Comparison of ENCODE assay signal across 23 cellular contexts in the genomic region with DNA sequence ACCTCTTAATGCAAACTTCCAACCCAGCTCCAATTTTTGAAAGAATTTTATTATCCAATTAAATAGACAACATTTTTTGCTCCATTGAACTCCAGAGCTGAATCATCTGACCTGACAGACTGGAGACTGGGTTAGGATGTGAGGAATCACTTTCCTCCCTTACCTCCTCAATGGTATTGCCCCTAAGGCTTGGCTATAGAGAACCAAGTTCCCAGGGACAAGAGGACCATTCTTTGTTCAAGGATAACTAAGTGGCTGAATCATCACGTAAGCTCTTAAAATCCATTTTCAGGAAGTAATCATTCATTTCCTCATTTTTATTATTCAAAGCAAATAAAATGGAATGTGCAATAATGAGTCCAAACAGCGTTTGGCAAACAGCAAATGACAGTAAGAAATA.
DNase-seq lines count a peak whose midpoint lies in the region; ATAC-seq, FAIRE-seq and TF ChIP-seq lines count a peak whose summit lies in the region.
"Had no signal": no experiment of that assay in that cellular context is flagged by ENCODE, and none has a peak within 500 bp of the region (broad histone marks: within the 10 kb centered on the region; RNA-seq: fewer than 3 reads in every experiment).

No MANE protein-coding gene starts in this region.

- H3K9me3 ChIP-seq in keratinocyte (ENCODE audit: control insufficient read depth, low read depth, low read length): no peaks in the 10 kb centered on the region
- no peaks in the 10 kb centered on the region for H3K9me3 ChIP-seq in upper lobe of left lung
- H3K9me3 ChIP-seq: heart left ventricle, psoas muscle, transverse colon had no signal

- no peak overlapping the region for H2AFZ ChIP-seq in keratinocyte (ENCODE audit: control insufficient read depth, low read length)

- TF ChIP-seq POLR2A in upper lobe of left lung (IDR thresholded peaks at IDR 0.05): no peak

- no peaks in the 10 kb centered on the region for H3K9me1 ChIP-seq in keratinocyte (ENCODE audit: control insufficient read depth, extremely low read depth, insufficient read depth, low read length)

- TF ChIP-seq CTCF in LNCaP clone FGC (IDR thresholded peaks at IDR 0.05; ENCODE audit: control insufficient read depth, extremely low read depth, insufficient read depth) (no peak), keratinocyte (optimal IDR thresholded peaks at IDR 0.05 in 1 of 3, IDR thresholded peaks at IDR 0.05 in 1 of 3, conservative IDR thresholded peaks at IDR 0.05 in 1 of 3; ENCODE audit: extremely low read depth in 1 of 3, insufficient read depth in 2 of 3, low read length in 3 of 3) (no peak), upper lobe of left lung (IDR thresholded peaks at IDR 0.05) (no peak)

- peak; percentile 22 for DNase-seq in Daoy (ENCODE audit: low read depth)
- DNase-seq in LNCaP clone FGC (ENCODE audit: low read depth): peak; percentile 32
- peak; percentile 44 for DNase-seq in keratinocyte (ENCODE audit: low read depth, low spot score)
- DNase-seq in NCI-H69 (lab: John Stamatoyannopoulos, UW): no peak
- DNase-seq in DMS79 (lab: John Stamatoyannopoulos, UW): no peak
- DNase-seq in upper lobe of left lung: no peak
- no peak for DNase-seq in T-helper 1 cell
- DNase-seq: activated CD4-positive, alpha-beta memory T cell treated with anti-CD3 and anti-CD28 coated beads, Interleukin-2, amount 10 ng/mL, durations not matched to agents 7 days and 5 days; activated CD4-positive, CD25-positive, alpha-beta regulatory T cell treated with anti-CD3 and anti-CD28 coated beads, Interleukin-2, amount 50 U/mL, for 72 hours; aorta; CD4-positive, alpha-beta memory T cell; heart left ventricle; MM.1S; naive thymus-derived CD4-positive, alpha-beta T cell; NCI-H146; NCI-H524; nucleus accumbens; psoas muscle; transverse colon had no signal

- no peaks in the 10 kb centered on the region for H3K79me2 ChIP-seq in keratinocyte (ENCODE audit: control insufficient read depth, insufficient read depth, low read length)

- H3K4me3 ChIP-seq in LNCaP clone FGC (ENCODE audit: low read depth, low read length) (no peak overlapping the region), keratinocyte (ENCODE audit: control insufficient read depth in 2 of 3, extremely low read depth in 1 of 3, insufficient read depth in 2 of 3, low read depth in 1 of 3, low read length in 3 of 3) (no peak overlapping the region), upper lobe of left lung (no peak overlapping the region)
- H3K4me3 ChIP-seq: heart left ventricle, psoas muscle, skin epidermis, transverse colon had no signal

- no peaks in the 10 kb centered on the region for H3K36me3 ChIP-seq in keratinocyte (ENCODE audit: control insufficient read depth in 2 of 2, extremely low read depth in 1 of 2, insufficient read depth in 2 of 2, low read length in 2 of 2)
- no peaks in the 10 kb centered on the region for H3K36me3 ChIP-seq in upper lobe of left lung
- H3K36me3 ChIP-seq: heart left ventricle, transverse colon had no signal

- peak overlapping the region; percentile 45 for H3K4me2 ChIP-seq in keratinocyte (ENCODE audit: control insufficient read depth, extremely low read depth, insufficient read depth, low read depth, low read length)

- peak; percentile 98 for FAIRE-seq in keratinocyte (lab: Jason Lieb, UNC)

- no peaks in the 10 kb centered on the region for H4K20me1 ChIP-seq in keratinocyte (ENCODE audit: control insufficient read depth, extremely low read depth, insufficient read depth, low read length)

- dilution Hi-C loops in keratinocyte (cut with MboI; ENCODE audit: extremely low pct_ligation_motif_present, low sequenced_read_pairs): no loop called here

- H3K9ac ChIP-seq in keratinocyte (ENCODE audit: control insufficient read depth, extremely low read depth, insufficient read depth, low read length): no peak overlapping the region

- WGBS in upper lobe of left lung, 2 donors: 37 to 55% methylated on average over 2 of the region's 2 CpGs

- ATAC-seq in SK-N-SH treated with all-trans-retinoic acid at 6 μM for 48 hours (no peak), upper lobe of left lung (ENCODE audit: low FRiP score in 2 of 2) (no peak)
- ATAC-seq: HCT116; heart left ventricle; left lobe of liver; naive thymus-derived CD4-positive, alpha-beta T cell; psoas muscle had no signal

- TF ChIP-seq EP300 in upper lobe of left lung (IDR thresholded peaks at IDR 0.05): no peak

- H3K27ac ChIP-seq in keratinocyte (ENCODE audit: control insufficient read depth, insufficient read depth, low read length) (peak overlapping the region; percentile 36), upper lobe of left lung (no peak overlapping the region)
- H3K27ac ChIP-seq: heart left ventricle, psoas muscle, skin epidermis, transverse colon had no signal

- peaks cover 24% of the 10 kb centered on the region for H3K4me1 ChIP-seq in keratinocyte (ENCODE audit: control insufficient read depth, extremely low read depth, insufficient read depth, low read length)
- H3K4me1 ChIP-seq in upper lobe of left lung: peaks cover 0 to 4% (median 0%) of the 10 kb centered on the region in 4 donors
- H3K4me1 ChIP-seq: heart left ventricle, psoas muscle, transverse colon had no signal

- H3K27me3 ChIP-seq in keratinocyte (ENCODE audit: control insufficient read depth, extremely low read depth, insufficient read depth, low read length): no peaks in the 10 kb centered on the region
- no peaks in the 10 kb centered on the region for H3K27me3 ChIP-seq in upper lobe of left lung
- H3K27me3 ChIP-seq: heart left ventricle, transverse colon had no signal

TF ChIP-seq in SK-N-SH treated with all-trans-retinoic acid at 6 μM for 48 hours, 23 proteins besides CTCF, POLR2A, EP300 and RAD21:
- TF ChIP-seq ISL1 (CRISPR knock-in tag; IDR thresholded peaks at IDR 0.05) (peak; percentile 77), ZC3H10 (CRISPR knock-in tag; IDR thresholded peaks at IDR 0.05) (no peak)

Comparison
In these comparisons a context has a peak if more than half of its experiments do, and no peak if none do; other contexts are left out.
1. DNase-seq: peak in Daoy (single experiment), LNCaP clone FGC (single experiment) and keratinocyte (single experiment); none in NCI-H69 (single experiment), DMS79 (single experiment), upper lobe of left lung (0 of 2) and T-helper 1 cell (0 of 5).